Comparison of ENCODE assay signal across 13 cellular contexts in the genomic region with DNA sequence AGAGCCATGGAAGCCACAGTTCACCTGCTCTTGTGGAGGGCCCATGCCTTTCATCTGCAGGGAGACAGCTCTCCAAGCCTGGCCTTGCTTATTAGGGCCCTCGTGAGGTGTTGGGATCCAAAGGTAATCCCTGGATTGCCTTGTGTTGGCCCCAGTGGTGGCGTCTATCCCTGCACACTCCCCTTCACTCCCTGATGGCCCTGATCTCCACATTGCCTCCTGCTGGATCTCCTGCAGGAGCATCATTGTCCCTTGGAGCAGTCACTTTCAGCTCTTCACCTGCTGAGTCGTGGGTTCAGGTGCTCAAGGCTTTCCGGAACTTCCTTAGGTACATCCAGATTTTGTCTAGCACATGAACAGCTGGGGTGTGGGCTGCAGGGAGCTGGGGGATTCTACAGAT. TPM values are rescaled to one million over a fixed set of nuclear protein-coding genes. Genes with fewer than 3 reads are reported as not detected.
DNase-seq lines count a peak whose midpoint lies in the region; ATAC-seq and TF ChIP-seq lines count a peak whose summit lies in the region.
"Had no signal": no experiment of that assay in that cellular context is flagged by ENCODE, and none has a peak within 500 bp of the region (broad histone marks: within the 10 kb centered on the region; RNA-seq: fewer than 3 reads in every experiment).

No MANE protein-coding gene starts in this region.

- intact Hi-C loops in activated CD8-positive, alpha-beta T cell treated with anti-CD3 and anti-CD28 coated beads for 36 hours (cut with micrococcal nuclease), result loop anchor here (2.0 kb wide), 1 partner anchor 174 kb away; no protein-coding TSS in a partner anchor

- no peak overlapping the region for H3K4me2 ChIP-seq in neuronal stem cell (ENCODE audit: insufficient read depth, low read length, poor library complexity, severe bottlenecking)

- DNase-seq in activated CD8-positive, alpha-beta T cell treated with anti-CD3 and anti-CD28 coated beads, Interleukin-2, amount 10 ng/mL, durations not matched to agents 7 days and 5 days, result no peak
- no peak for DNase-seq in activated CD8-positive, alpha-beta T cell treated with anti-CD3 and anti-CD28 coated beads for 36 hours
- DNase-seq in brain microvascular endothelial cell, result no peak
- no peak for DNase-seq in mesothelial cell of epicardium (ENCODE audit: low spot score in 2 of 2, unreplicated experiment in 2 of 2)
- DNase-seq in tibial nerve (ENCODE audit: low spot score in 2 of 2), result no peak
- no peak for DNase-seq in neuronal stem cell (ENCODE audit: low spot score)
- no peak for DNase-seq in GF-D8 (lab: John Stamatoyannopoulos, UW)
- DNase-seq: activated CD4-positive, alpha-beta T cell treated with anti-CD3 and anti-CD28 coated beads for 1 hour; DMS79; NCI-H2081 treated with DMSO at 0.1 percent for 48 hours had no signal

- TF ChIP-seq CTCF in activated CD8-positive, alpha-beta T cell treated with anti-CD3 and anti-CD28 coated beads for 36 hours (IDR thresholded peaks at IDR 0.05), result no peak
- TF ChIP-seq CTCF in brain microvascular endothelial cell (IDR thresholded peaks at IDR 0.05; ENCODE audit: low read depth, low read length, missing control alignments) (peak; percentile 26), mesothelial cell of epicardium (IDR thresholded peaks at IDR 0.05; ENCODE audit: unreplicated experiment) (no peak), tibial nerve (IDR thresholded peaks at IDR 0.05) (no peak)

- peaks cover 42% of the 10 kb centered on the region for H3K4me1 Mint-ChIP-seq in activated CD8-positive, alpha-beta T cell treated with anti-CD3 and anti-CD28 coated beads, Interleukin-2, amount 10 ng/mL, durations not matched to agents 7 days and 5 days (ENCODE audit: low read depth)
- H3K4me1 Mint-ChIP-seq in activated CD8-positive, alpha-beta T cell treated with anti-CD3 and anti-CD28 coated beads for 36 hours (ENCODE audit: low read depth), result peaks cover 39% of the 10 kb centered on the region
- peaks cover 39% of the 10 kb centered on the region for H3K4me1 Mint-ChIP-seq in mesothelial cell of epicardium

- 84 to 91% methylated on average over 4 of the region's 4 CpGs for WGBS in tibial nerve, 2 donors
- WGBS in neuronal stem cell (ENCODE audit: extremely low coverage in 2 of 2, insufficient read length in 2 of 2, insufficient replicate concordance in 1 of 2), 2 donors, result no CpG with 5 or more reads among the region's 4 CpGs

- H2AK5ac ChIP-seq in neuronal stem cell (ENCODE audit: low read depth, low read length), result no peak overlapping the region

- H3K27ac ChIP-seq in brain microvascular endothelial cell, result no peak overlapping the region
- peak overlapping the region; percentile 64 to 80 (median 74) for H3K27ac ChIP-seq in tibial nerve
- H3K27ac ChIP-seq in neuronal stem cell (replicated peaks; ENCODE audit: low read length), result no peak overlapping the region

- no peak for TF ChIP-seq POLR2A in tibial nerve (IDR thresholded peaks at IDR 0.05)

- POLR2A ChIA-PET in activated CD8-positive, alpha-beta T cell treated with anti-CD3 and anti-CD28 coated beads, Interleukin-2, amount 10 ng/mL, durations not matched to agents 7 days and 5 days (lab: Charles Lee), result interaction anchor here (0.8 to 2.4 kb wide), 3 partner anchors 171 to 200 kb away, joined by 3 to 23 read pairs (median 4); a partner anchor contains a TSS
- POLR2A ChIA-PET in activated CD8-positive, alpha-beta T cell treated with anti-CD3 and anti-CD28 coated beads for 36 hours (lab: Charles Lee), result interaction anchor here (0.5 to 1.2 kb wide), 2 partner anchors 14 to 17 kb away, joined by 3 to 4 read pairs; no protein-coding TSS in a partner anchor

- in situ Hi-C loops in brain microvascular endothelial cell (cut with HindIII; ENCODE audit: low pct_ligation_motif_present, low sequenced_read_pairs), result no loop called here

- H2BK5ac ChIP-seq in neuronal stem cell (ENCODE audit: low read length), result no peak overlapping the region

- CTCF ChIA-PET in activated CD8-positive, alpha-beta T cell treated with anti-CD3 and anti-CD28 coated beads, Interleukin-2, amount 10 ng/mL, durations not matched to agents 7 days and 5 days (lab: Charles Lee), result interaction anchor here (1.3 to 8.3 kb wide), 6 partner anchors 14 to 245 kb away, joined by 3 to 94 read pairs (median 18); a partner anchor contains a TSS
- CTCF ChIA-PET in activated CD8-positive, alpha-beta T cell treated with anti-CD3 and anti-CD28 coated beads for 36 hours (lab: Charles Lee), result interaction anchor here (2.8 to 8.7 kb wide), 2 partner anchors 170 to 175 kb away, joined by 31 to 89 read pairs; a partner anchor contains a TSS

- H4K91ac ChIP-seq in neuronal stem cell (ENCODE audit: low read depth, low read length, poor library complexity), result no peak overlapping the region

- no peak for ATAC-seq in activated CD8-positive, alpha-beta T cell treated with anti-CD3 and anti-CD28 coated beads, Interleukin-2, amount 10 ng/mL, durations not matched to agents 7 days and 5 days
- ATAC-seq in activated CD8-positive, alpha-beta T cell treated with anti-CD3 and anti-CD28 coated beads for 36 hours, result no peak
- no peak for ATAC-seq in GM18517 (IDR thresholded peaks at IDR 0.05; ENCODE audit: unreplicated experiment)
- ATAC-seq: activated T-helper 17 cell treated with anti-CD3 and anti-CD28 coated beads, Interleukin-2, amount 50 U/mL, for 72 hours had no signal

- H2BK120ac ChIP-seq in neuronal stem cell (ENCODE audit: low read depth, low read length), result no peak overlapping the region

- no peak overlapping the region for H3K23ac ChIP-seq in neuronal stem cell (ENCODE audit: low read depth, low read length, poor library complexity)

- no peak for TF ChIP-seq EP300 in tibial nerve (IDR thresholded peaks at IDR 0.05)

- no peak overlapping the region for H3K18ac ChIP-seq in neuronal stem cell (ENCODE audit: low read length)

- peaks cover 3% of the 10 kb centered on the region for H3K79me1 ChIP-seq in neuronal stem cell (ENCODE audit: low read depth, low read length)

- no peaks in the 10 kb centered on the region for H3K9me3 Mint-ChIP-seq in activated CD8-positive, alpha-beta T cell treated with anti-CD3 and anti-CD28 coated beads, Interleukin-2, amount 10 ng/mL, durations not matched to agents 7 days and 5 days (ENCODE audit: insufficient read depth)
- H3K9me3 Mint-ChIP-seq in activated CD8-positive, alpha-beta T cell treated with anti-CD3 and anti-CD28 coated beads for 36 hours, result no peaks in the 10 kb centered on the region
- no peaks in the 10 kb centered on the region for H3K9me3 Mint-ChIP-seq in mesothelial cell of epicardium
- H3K9me3 Mint-ChIP-seq: activated T-helper 17 cell treated with anti-CD3 and anti-CD28 coated beads, Interleukin-2, amount 50 U/mL, for 72 hours; type B pancreatic cell had no signal

- no peak overlapping the region for H3K9ac ChIP-seq in neuronal stem cell (ENCODE audit: low read depth, low read length, poor library complexity)

- H3K4me3 Mint-ChIP-seq in activated CD8-positive, alpha-beta T cell treated with anti-CD3 and anti-CD28 coated beads, Interleukin-2, amount 10 ng/mL, durations not matched to agents 7 days and 5 days, result no peak overlapping the region
- H3K4me3 Mint-ChIP-seq in activated CD8-positive, alpha-beta T cell treated with anti-CD3 and anti-CD28 coated beads for 36 hours, result no peak overlapping the region
- no peak overlapping the region for H3K4me3 Mint-ChIP-seq in mesothelial cell of epicardium
- H3K4me3 Mint-ChIP-seq: activated T-helper 17 cell treated with anti-CD3 and anti-CD28 coated beads, Interleukin-2, amount 50 U/mL, for 72 hours; type B pancreatic cell had no signal

- H2AFZ ChIP-seq in neuronal stem cell (ENCODE audit: low read length), result no peak overlapping the region

- no peak overlapping the region for H3K14ac ChIP-seq in neuronal stem cell (ENCODE audit: low read length)

- H3K27ac Mint-ChIP-seq in activated CD8-positive, alpha-beta T cell treated with anti-CD3 and anti-CD28 coated beads, Interleukin-2, amount 10 ng/mL, durations not matched to agents 7 days and 5 days, result peak overlapping the region; percentile 22
- no peak overlapping the region for H3K27ac Mint-ChIP-seq in activated CD8-positive, alpha-beta T cell treated with anti-CD3 and anti-CD28 coated beads for 36 hours
- peak overlapping the region; percentile 44 for H3K27ac Mint-ChIP-seq in mesothelial cell of epicardium
- H3K27ac Mint-ChIP-seq: activated T-helper 17 cell treated with anti-CD3 and anti-CD28 coated beads, Interleukin-2, amount 50 U/mL, for 72 hours had no signal

- no peak overlapping the region for H3K4ac ChIP-seq in neuronal stem cell (ENCODE audit: low read length)

- H3K4me1 ChIP-seq in tibial nerve (peaks cover 0 to 53% (median 24%) of the 10 kb centered on the region in 4 donors), neuronal stem cell (ENCODE audit: control insufficient read depth in 2 of 2, insufficient read depth in 1 of 2, low read depth in 1 of 2, low read length in 2 of 2) (peaks cover 0 to 3% of the 10 kb centered on the region in 2 donors)

- H3K36me3 ChIP-seq in brain microvascular endothelial cell (replicated peaks), result no peaks in the 10 kb centered on the region
- peaks cover 0 to 12% (median 0%) of the 10 kb centered on the region in 3 donors for H3K36me3 ChIP-seq in tibial nerve
- peaks cover 4 to 70% of the 10 kb centered on the region in 2 donors for H3K36me3 ChIP-seq in neuronal stem cell (replicated peaks in 1 of 2; ENCODE audit: control insufficient read depth in 2 of 2, insufficient read depth in 2 of 2, low read length in 2 of 2)

- H4K8ac ChIP-seq in neuronal stem cell (ENCODE audit: low read depth, low read length), result no peak overlapping the region

- H3K27me3 ChIP-seq in brain microvascular endothelial cell (replicated peaks), result no peaks in the 10 kb centered on the region
- no peaks in the 10 kb centered on the region for H3K27me3 ChIP-seq in tibial nerve
- H3K27me3 ChIP-seq in neuronal stem cell (ENCODE audit: control insufficient read depth in 3 of 3, insufficient read depth in 3 of 3, low read depth in 1 of 3, low read length in 3 of 3), result no peaks in the 10 kb centered on the region

- no peaks in the 10 kb centered on the region for H3K27me3 Mint-ChIP-seq in activated CD8-positive, alpha-beta T cell treated with anti-CD3 and anti-CD28 coated beads, Interleukin-2, amount 10 ng/mL, durations not matched to agents 7 days and 5 days (ENCODE audit: low read depth)
- H3K27me3 Mint-ChIP-seq in activated CD8-positive, alpha-beta T cell treated with anti-CD3 and anti-CD28 coated beads for 36 hours, result no peaks in the 10 kb centered on the region
- H3K27me3 Mint-ChIP-seq in mesothelial cell of epicardium (ENCODE audit: low read depth), result no peaks in the 10 kb centered on the region
- H3K27me3 Mint-ChIP-seq: activated T-helper 17 cell treated with anti-CD3 and anti-CD28 coated beads, Interleukin-2, amount 50 U/mL, for 72 hours; type B pancreatic cell had no signal

- H3K9me3 ChIP-seq in tibial nerve, result no peaks in the 10 kb centered on the region
- no peaks in the 10 kb centered on the region for H3K9me3 ChIP-seq in neuronal stem cell (replicated peaks in 1 of 2; ENCODE audit: control insufficient read depth in 2 of 2, insufficient read depth in 1 of 2, low read depth in 1 of 2, low read length in 2 of 2)

- H2BK15ac ChIP-seq in neuronal stem cell (ENCODE audit: low read length), result no peak overlapping the region

- peaks cover 30% of the 10 kb centered on the region for H3K36me3 Mint-ChIP-seq in activated CD8-positive, alpha-beta T cell treated with anti-CD3 and anti-CD28 coated beads, Interleukin-2, amount 10 ng/mL, durations not matched to agents 7 days and 5 days (ENCODE audit: low read depth)
- peaks cover 20% of the 10 kb centered on the region for H3K36me3 Mint-ChIP-seq in activated CD8-positive, alpha-beta T cell treated with anti-CD3 and anti-CD28 coated beads for 36 hours (ENCODE audit: low read depth)
- peaks cover 2% of the 10 kb centered on the region for H3K36me3 Mint-ChIP-seq in mesothelial cell of epicardium

- H3K4me3 ChIP-seq in brain microvascular endothelial cell (ENCODE audit: low read depth, low read length) (no peak overlapping the region), tibial nerve (no peak overlapping the region), neuronal stem cell (ENCODE audit: low read length in 2 of 2) (no peak overlapping the region)

- no peak overlapping the region for H2BK12ac ChIP-seq in neuronal stem cell (ENCODE audit: low read length)

RNA-seq across cellular contexts. Expression of a gene that starts 7.0 kb away (rescaled TPM):
- total RNA-seq in activated CD8-positive, alpha-beta T cell treated with anti-CD3 and anti-CD28 coated beads, Interleukin-2, amount 10 ng/mL, durations not matched to agents 7 days and 5 days, result 10 to 100 TPM; 27.3 to 29.1 TPM
- 10 to 100 TPM; 25.7 to 26.6 TPM for total RNA-seq in activated CD8-positive, alpha-beta T cell treated with anti-CD3 and anti-CD28 coated beads for 36 hours
- total RNA-seq in mesothelial cell of epicardium (16.0 to 18.4 TPM (median 17.2 TPM) in 3 replicates), tibial nerve (10 to 100 TPM; 19.8 to 42.5 (median 36.4) TPM)
- 6.1 TPM for polyA plus RNA-seq in neuronal stem cell (2013, experiment 1 of 2)
- 6.0 TPM for polyA plus RNA-seq in neuronal stem cell (2013, experiment 2 of 2)

RNA-seq across cellular contexts. Expression of a gene that starts 35.1 kb away (rescaled TPM):
- total RNA-seq in activated CD8-positive, alpha-beta T cell treated with anti-CD3 and anti-CD28 coated beads, Interleukin-2, amount 10 ng/mL, durations not matched to agents 7 days and 5 days, result 1 to 10 TPM; 1.1 TPM
- 1 to 10 TPM in 1 of 2 experiments, under 1 TPM in 1; 0.65 to 1.1 TPM for total RNA-seq in activated CD8-positive, alpha-beta T cell treated with anti-CD3 and anti-CD28 coated beads for 36 hours
- total RNA-seq in mesothelial cell of epicardium (23.5 to 30.5 TPM (median 28.4 TPM) in 3 replicates), tibial nerve (10 to 100 TPM in 2 of 4 donors, 1 to 10 TPM in 2; 1.5 to 14.1 (median 8.8) TPM)
- 28.0 TPM for polyA plus RNA-seq in neuronal stem cell (2013, experiment 1 of 2)
- 27.3 TPM for polyA plus RNA-seq in neuronal stem cell (2013, experiment 2 of 2)

Comparison
In these comparisons a context has a peak if more than half of its experiments do, and no peak if none do; other contexts are left out.
1. H3K27ac ChIP-seq: peak in tibial nerve (4 of 4); none in brain microvascular endothelial cell (single experiment) and neuronal stem cell (single experiment).